In genomic region chr4:40196724-40197281, GRCh38 we compare ENCODE assay signal across 7 cellular contexts. TPM values are rescaled to one million over a fixed set of nuclear protein-coding genes. Genes with fewer than 3 reads are reported as not detected.
A peak's percentile ranks its signal among the peaks of the same experiment; 100 is the strongest.
DNase-seq lines count a peak whose midpoint lies in the region; ATAC-seq and TF ChIP-seq lines count a peak whose summit lies in the region.

Gene RHOH (plus strand): TSS chr4:40197031. CDS start chr4:40243387, 46,356 bp downstream.

- CTCF ChIA-PET in WTC11 (lab: Charles Lee): interaction anchor here (1.0 to 2.2 kb wide), 2 partner anchors 8 to 121 kb away, joined by 4 to 5 read pairs; no protein-coding TSS in a partner anchor

- no peaks in the 10 kb centered on the region for H3F3A ChIP-seq in smooth muscle cell (ENCODE audit: low read depth)

- DNase-seq in WTC11 (ENCODE audit: low spot score) (no peak), smooth muscle cell (lab: John Stamatoyannopoulos, UW; ENCODE audit: unreplicated experiment) (no peak), putamen (ENCODE audit: low spot score) (no peak)
- peak; percentile 73 for DNase-seq in effector CD8-positive, alpha-beta T cell (lab: John Stamatoyannopoulos, UW)
- peak in 2 of 3 donors; percentile 60 to 66 for DNase-seq in stimulated activated CD4-positive, alpha-beta T cell treated with anti-CD3 and anti-CD28 coated beads, TNF-alpha, amount 100 ng/mL, for 48 hours (ENCODE audit: low read depth in 3 of 3)

- H2AFZ ChIP-seq in smooth muscle cell (ENCODE audit: low read depth): no peak within 1 kb of the TSS

- ATAC-seq in HG03097 (IDR thresholded peaks at IDR 0.05; ENCODE audit: low FRiP score, unreplicated experiment) (peak; percentile 18), WTC11 (peak; percentile 55), GM21723 (IDR thresholded peaks at IDR 0.05; ENCODE audit: unreplicated experiment) (no peak)

- no peaks in the 10 kb centered on the region for H3K27me3 Mint-ChIP-seq in WTC11 (ENCODE audit: low read depth)

- no peaks in the 10 kb centered on the region for H3K36me3 ChIP-seq in smooth muscle cell (ENCODE audit: low read depth)

- H4K20me1 ChIP-seq in smooth muscle cell (ENCODE audit: low read depth): no peaks in the 10 kb centered on the region

- peak within 1 kb of the TSS; percentile 99 for H3K27ac Mint-ChIP-seq in WTC11

- H3K4me3 Mint-ChIP-seq in WTC11: peak within 1 kb of the TSS; percentile 60

- peaks cover 83% of the 10 kb centered on the region for H3K4me1 Mint-ChIP-seq in WTC11

- H3K9ac ChIP-seq in smooth muscle cell (ENCODE audit: low read depth): no peak within 1 kb of the TSS

- H3K4me1 ChIP-seq in smooth muscle cell (ENCODE audit: low read depth): peaks cover 32% of the 10 kb centered on the region

- no peaks in the 10 kb centered on the region; the same call in 1 of the 2 replicates for H3K9me3 Mint-ChIP-seq in WTC11

- no peaks in the 10 kb centered on the region for H3K27me3 ChIP-seq in smooth muscle cell (ENCODE audit: low read depth)

- POLR2A ChIA-PET in WTC11 (lab: Charles Lee): no interaction called here

- no peak within 1 kb of the TSS for H3K27ac ChIP-seq in smooth muscle cell (ENCODE audit: low read depth)

- no peaks in the 10 kb centered on the region for H3K9me3 ChIP-seq in smooth muscle cell (replicated peaks; ENCODE audit: low read depth)

- H3K4me2 ChIP-seq in smooth muscle cell: no peak within 1 kb of the TSS

- WGBS in smooth muscle cell (ENCODE audit: low lambda C conversion rate): 53% methylated on average over 14 of the region's 14 CpGs

- H3K4me3 ChIP-seq in smooth muscle cell: no peak within 1 kb of the TSS

- no peaks in the 10 kb centered on the region for H3K36me3 Mint-ChIP-seq in WTC11

- no peak for TF ChIP-seq CTCF in WTC11 (IDR thresholded peaks at IDR 0.05)
- TF ChIP-seq CTCF in smooth muscle cell (IDR thresholded peaks at IDR 0.05; ENCODE audit: borderline replicate concordance, insufficient read depth, poor library complexity, severe bottlenecking): no peak

- H3K79me2 ChIP-seq in smooth muscle cell (ENCODE audit: low read depth): no peaks in the 10 kb centered on the region

TF ChIP-seq in WTC11, 78 proteins besides CTCF, POLR2A, EP300 and RAD21:
- no peak for TF ChIP-seq SOX15 (CRISPR knock-in tag; IDR thresholded peaks at IDR 0.05)
- TF ChIP-seq MAX (CRISPR knock-in tag; IDR thresholded peaks at IDR 0.05): peak; percentile 58; the same call in 1 of the 2 replicates
- TF ChIP-seq FOXP4 (CRISPR knock-in tag; IDR thresholded peaks at IDR 0.05): peak; percentile 40; the same call in 1 of the 2 replicates
- peak; percentile 80 for TF ChIP-seq ETV6 (CRISPR knock-in tag; IDR thresholded peaks at IDR 0.05)

RNA-seq across cellular contexts. Expression of gene RHOH, which starts in this region (rescaled TPM):
- total RNA-seq in WTC11 (2021) (3.9 to 8.7 TPM (median 7.4 TPM) in 3 replicates), smooth muscle cell (not detected in 2 replicates)
- 0.46 TPM in 1 of 2 replicates, not detected in the other for polyA plus RNA-seq in smooth muscle cell

Comparison
In these comparisons a context has a peak if more than half of its experiments do, and no peak if none do; other contexts are left out.
1. DNase-seq: peak in effector CD8-positive, alpha-beta T cell (single experiment) and stimulated activated CD4-positive, alpha-beta T cell treated with anti-CD3 and anti-CD28 coated beads, TNF-alpha, amount 100 ng/mL, for 48 hours (2 of 3); none in WTC11 (single experiment), smooth muscle cell (single experiment) and putamen (single experiment).